ENCODE assay signal across 8 cellular contexts in the genomic region with DNA sequence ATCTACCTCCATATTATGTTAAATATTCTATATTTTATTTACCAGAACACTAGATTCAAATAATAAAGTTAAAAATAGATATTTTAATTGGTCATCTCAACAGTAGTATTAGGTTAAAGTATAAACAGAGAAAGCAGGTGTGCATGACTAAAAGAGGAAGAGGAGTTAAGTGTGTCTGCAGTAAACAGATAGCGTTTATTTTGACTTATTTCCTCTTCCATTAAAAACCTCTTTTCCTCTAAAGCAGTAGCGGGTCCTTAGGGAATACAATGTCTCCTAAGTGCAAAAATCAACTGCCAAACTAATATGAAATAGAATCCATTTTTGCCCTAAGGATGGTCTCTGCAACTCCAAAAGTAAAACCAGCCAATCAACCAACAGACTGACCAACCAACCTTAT. TPM values are rescaled to one million over a fixed set of nuclear protein-coding genes. Genes with fewer than 3 reads are reported as not detected.
DNase-seq lines count a peak whose midpoint lies in the region; ATAC-seq and TF ChIP-seq lines count a peak whose summit lies in the region.

No MANE protein-coding gene starts in this region.

- no peaks in the 10 kb centered on the region for H3K9me3 Mint-ChIP-seq in Calu3 (ENCODE audit: low read depth, unreplicated experiment)
- H3K9me3 Mint-ChIP-seq in activated naive CD8-positive, alpha-beta T cell treated with anti-CD3 and anti-CD28 coated beads, Interleukin-2, amount 50 U/mL, for 24 hours: no peaks in the 10 kb centered on the region
- no peaks in the 10 kb centered on the region for H3K9me3 Mint-ChIP-seq in natural killer cell treated with Interleukin-12 subunit alpha and Interleukin-12 subunit beta and Interleukin-15 and Interleukin-18, amount 100 ng/mL, for 72 hours

- DNase-seq in Calu3: no peak
- no peak for DNase-seq in activated naive CD8-positive, alpha-beta T cell treated with anti-CD3 and anti-CD28 coated beads, Interleukin-2, amount 50 U/mL, for 24 hours
- no peak for DNase-seq in natural killer cell treated with Interleukin-12 subunit alpha and Interleukin-12 subunit beta and Interleukin-15 and Interleukin-18, amount 100 ng/mL, for 72 hours (ENCODE audit: low spot score)
- no peak for DNase-seq in NCI-H146 (lab: John Stamatoyannopoulos, UW)

- H3K27ac Mint-ChIP-seq in Calu3 (ENCODE audit: unreplicated experiment): peak overlapping the region; percentile 78
- peak overlapping the region; percentile 69 for H3K27ac Mint-ChIP-seq in activated naive CD8-positive, alpha-beta T cell treated with anti-CD3 and anti-CD28 coated beads, Interleukin-2, amount 50 U/mL, for 24 hours
- H3K27ac Mint-ChIP-seq in natural killer cell treated with Interleukin-12 subunit alpha and Interleukin-12 subunit beta and Interleukin-15 and Interleukin-18, amount 100 ng/mL, for 72 hours: peak overlapping the region; percentile 18 to 60

- no peak overlapping the region for H3K4me3 Mint-ChIP-seq in Calu3 (ENCODE audit: low read depth, unreplicated experiment)
- no peak overlapping the region for H3K4me3 Mint-ChIP-seq in activated naive CD8-positive, alpha-beta T cell treated with anti-CD3 and anti-CD28 coated beads, Interleukin-2, amount 50 U/mL, for 24 hours
- peak overlapping the region; percentile 5 for H3K4me3 Mint-ChIP-seq in natural killer cell treated with Interleukin-12 subunit alpha and Interleukin-12 subunit beta and Interleukin-15 and Interleukin-18, amount 100 ng/mL, for 72 hours

- CTCF ChIA-PET in Calu3 (lab: Charles Lee): interaction anchor here (0.8 to 1.3 kb wide), 5 partner anchors 8 to 91 kb away, joined by 3 to 8 read pairs (median 4); no protein-coding TSS in a partner anchor

- BruUV-seq in Calu3 (replicated peaks; lab: Mats Ljungman, UMichigan): no TSS peak

- no peak for TF ChIP-seq CTCF in Calu3 (IDR thresholded peaks at IDR 0.05; ENCODE audit: unreplicated experiment)

- H3K27me3 Mint-ChIP-seq in Calu3 (ENCODE audit: unreplicated experiment): no peaks in the 10 kb centered on the region
- no peaks in the 10 kb centered on the region for H3K27me3 Mint-ChIP-seq in activated naive CD8-positive, alpha-beta T cell treated with anti-CD3 and anti-CD28 coated beads, Interleukin-2, amount 50 U/mL, for 24 hours
- no peaks in the 10 kb centered on the region for H3K27me3 Mint-ChIP-seq in natural killer cell treated with Interleukin-12 subunit alpha and Interleukin-12 subunit beta and Interleukin-15 and Interleukin-18, amount 100 ng/mL, for 72 hours

- H3K4me1 Mint-ChIP-seq in Calu3 (ENCODE audit: low read depth, unreplicated experiment): peaks cover 36% of the 10 kb centered on the region
- peaks cover 57% of the 10 kb centered on the region for H3K4me1 Mint-ChIP-seq in activated naive CD8-positive, alpha-beta T cell treated with anti-CD3 and anti-CD28 coated beads, Interleukin-2, amount 50 U/mL, for 24 hours
- peaks cover 29 to 53% of the 10 kb centered on the region in 2 donors for H3K4me1 Mint-ChIP-seq in natural killer cell treated with Interleukin-12 subunit alpha and Interleukin-12 subunit beta and Interleukin-15 and Interleukin-18, amount 100 ng/mL, for 72 hours (ENCODE audit: low read depth in 2 of 2)

- H3K36me3 Mint-ChIP-seq in Calu3 (ENCODE audit: insufficient read depth, unreplicated experiment): peaks cover 6% of the 10 kb centered on the region
- H3K36me3 Mint-ChIP-seq in activated naive CD8-positive, alpha-beta T cell treated with anti-CD3 and anti-CD28 coated beads, Interleukin-2, amount 50 U/mL, for 24 hours (ENCODE audit: low read depth): peaks cover 4% of the 10 kb centered on the region
- no peaks in the 10 kb centered on the region for H3K36me3 Mint-ChIP-seq in natural killer cell treated with Interleukin-12 subunit alpha and Interleukin-12 subunit beta and Interleukin-15 and Interleukin-18, amount 100 ng/mL, for 72 hours

- intact Hi-C loops in Calu3 (cut with micrococcal nuclease; ENCODE audit: unreplicated experiment): no loop called here

- ATAC-seq in HG03354 (IDR thresholded peaks at IDR 0.05; ENCODE audit: poor library complexity, severe bottlenecking, unreplicated experiment): peak; percentile 19
- no peak for ATAC-seq in activated naive CD8-positive, alpha-beta T cell treated with anti-CD3 and anti-CD28 coated beads, Interleukin-2, amount 50 U/mL, for 24 hours
- ATAC-seq in natural killer cell treated with Interleukin-12 subunit alpha and Interleukin-12 subunit beta and Interleukin-15 and Interleukin-18, amount 100 ng/mL, for 72 hours: no peak
- ATAC-seq in HG02981 (IDR thresholded peaks at IDR 0.05; ENCODE audit: unreplicated experiment): no peak
- no peak for ATAC-seq in GM21528 (IDR thresholded peaks at IDR 0.05; ENCODE audit: low FRiP score, unreplicated experiment)
- no peak for ATAC-seq in HG03521 (IDR thresholded peaks at IDR 0.05; ENCODE audit: unreplicated experiment)

RNA-seq across cellular contexts. Expression of a gene that starts 27.7 kb away (rescaled TPM):
- 16.1 and 17.4 TPM in 2 replicates for total RNA-seq in Calu3 (2022)
- 10 to 100 TPM; 32.4 to 34.1 TPM for total RNA-seq in natural killer cell treated with Interleukin-12 subunit alpha and Interleukin-12 subunit beta and Interleukin-15 and Interleukin-18, amount 100 ng/mL, for 72 hours
